In genomic region chr10:43137701-43137970, GRCh38 we compare ENCODE assay signal across 8 cellular contexts. TPM values are rescaled to one million over a fixed set of nuclear protein-coding genes. Genes with fewer than 3 reads are reported as not detected.
DNase-seq lines count a peak whose midpoint lies in the region; ATAC-seq and TF ChIP-seq lines count a peak whose summit lies in the region.

No MANE protein-coding gene starts in this region.

- no peaks in the 10 kb centered on the region for H3K9me3 Mint-ChIP-seq in stimulated activated memory B cell treated with anti-CD40 and anti-IgM and Interleukin-4, amounts not matched to agents 10 μg/mL and 1 μg/mL and 100 μg/mL, for 72 hours

- no peaks in the 10 kb centered on the region for H3K27me3 ChIP-seq in HUES6 (ENCODE audit: control insufficient read depth, insufficient read depth, low read length)

- H3K4me3 ChIP-seq in AG10803 (ENCODE audit: low read length) (peak overlapping the region; percentile 89), HUES6 (ENCODE audit: low read depth, low read length) (peak overlapping the region; percentile 87), mesodermal cell (ENCODE audit: extremely low read depth, insufficient read depth, low read length, poor library complexity, severe bottlenecking) (peak overlapping the region; percentile 84)

- H3K27me3 Mint-ChIP-seq in stimulated activated memory B cell treated with anti-CD40 and anti-IgM and Interleukin-4, amounts not matched to agents 10 μg/mL and 1 μg/mL and 100 μg/mL, for 72 hours, result no peaks in the 10 kb centered on the region

- no peaks in the 10 kb centered on the region for H3K36me3 ChIP-seq in HUES6 (ENCODE audit: control insufficient read depth, insufficient read depth, low read length)
- no peaks in the 10 kb centered on the region for H3K36me3 ChIP-seq in mesodermal cell (ENCODE audit: control insufficient read depth, insufficient read depth, low read length)

- 0 out of 2 replicates have a peak, but pooled peaks cover 6% of the 10 kb centered on the region for H3K4me1 ChIP-seq in HUES6 (ENCODE audit: control insufficient read depth, insufficient read depth, low read length)
- H3K4me1 ChIP-seq in mesodermal cell (ENCODE audit: control insufficient read depth, insufficient read depth, low read length, poor library complexity, severe bottlenecking), result no peaks in the 10 kb centered on the region

- peak; percentile 71 for DNase-seq in AG10803 (ENCODE audit: low read depth)
- peak; percentile 25 to 39 for DNase-seq in activated CD4-positive, alpha-beta T cell treated with anti-CD3 and anti-CD28 coated beads for 4 hours
- peak; percentile 42 for DNase-seq in epidermal melanocyte (ENCODE audit: insufficient read length, low spot score)

- peak overlapping the region; percentile 96 for H3K27ac Mint-ChIP-seq in stimulated activated memory B cell treated with anti-CD40 and anti-IgM and Interleukin-4, amounts not matched to agents 10 μg/mL and 1 μg/mL and 100 μg/mL, for 72 hours

- H3K4me1 Mint-ChIP-seq in stimulated activated memory B cell treated with anti-CD40 and anti-IgM and Interleukin-4, amounts not matched to agents 10 μg/mL and 1 μg/mL and 100 μg/mL, for 72 hours, result peaks cover 51% of the 10 kb centered on the region

- peak overlapping the region; percentile 98 for H3K4me3 Mint-ChIP-seq in stimulated activated memory B cell treated with anti-CD40 and anti-IgM and Interleukin-4, amounts not matched to agents 10 μg/mL and 1 μg/mL and 100 μg/mL, for 72 hours

- peaks cover 5% of the 10 kb centered on the region for H3K36me3 Mint-ChIP-seq in stimulated activated memory B cell treated with anti-CD40 and anti-IgM and Interleukin-4, amounts not matched to agents 10 μg/mL and 1 μg/mL and 100 μg/mL, for 72 hours

- H3K27ac ChIP-seq in HUES6 (ENCODE audit: low read depth, low read length) (no peak overlapping the region; the same call in 1 of the 2 replicates), mesodermal cell (ENCODE audit: low read depth, low read length, severe bottlenecking) (peak overlapping the region; percentile 92)

- TF ChIP-seq CTCF in AG10803 (conservative IDR thresholded peaks at IDR 0.05; ENCODE audit: low read length), result no peak

- H3K9me3 ChIP-seq in HUES6 (ENCODE audit: control insufficient read depth, insufficient read depth, low read depth, low read length) (no peaks in the 10 kb centered on the region), mesodermal cell (ENCODE audit: control insufficient read depth, low read length) (no peaks in the 10 kb centered on the region)

- peak overlapping the region; percentile 89 for H3K9ac ChIP-seq in HUES6 (ENCODE audit: low read length)

- ATAC-seq in GM19023 (IDR thresholded peaks at IDR 0.05; ENCODE audit: unreplicated experiment), result peak; percentile 38
- ATAC-seq in stimulated activated memory B cell treated with anti-CD40 and anti-IgM and Interleukin-4, amounts not matched to agents 10 μg/mL and 1 μg/mL and 100 μg/mL, for 72 hours, result peak; percentile 25
- ATAC-seq in HG03469 (IDR thresholded peaks at IDR 0.05; ENCODE audit: unreplicated experiment), result no peak

- 1 to 3% methylated on average over 24 to 28 of the region's 28 CpGs for WGBS in mesodermal cell (ENCODE audit: insufficient coverage in 2 of 2), 2 experiments

RNA-seq across cellular contexts. Expression of gene CSGALNACT2, which starts 0.6 kb away (rescaled TPM):
- 12.6 TPM for polyA plus RNA-seq in mesodermal cell (2013, experiment 1 of 2)
- 14.3 TPM for polyA plus RNA-seq in mesodermal cell (2013, experiment 2 of 2)
